14 cellular contexts compared by ENCODE assay signal in the genomic region with DNA sequence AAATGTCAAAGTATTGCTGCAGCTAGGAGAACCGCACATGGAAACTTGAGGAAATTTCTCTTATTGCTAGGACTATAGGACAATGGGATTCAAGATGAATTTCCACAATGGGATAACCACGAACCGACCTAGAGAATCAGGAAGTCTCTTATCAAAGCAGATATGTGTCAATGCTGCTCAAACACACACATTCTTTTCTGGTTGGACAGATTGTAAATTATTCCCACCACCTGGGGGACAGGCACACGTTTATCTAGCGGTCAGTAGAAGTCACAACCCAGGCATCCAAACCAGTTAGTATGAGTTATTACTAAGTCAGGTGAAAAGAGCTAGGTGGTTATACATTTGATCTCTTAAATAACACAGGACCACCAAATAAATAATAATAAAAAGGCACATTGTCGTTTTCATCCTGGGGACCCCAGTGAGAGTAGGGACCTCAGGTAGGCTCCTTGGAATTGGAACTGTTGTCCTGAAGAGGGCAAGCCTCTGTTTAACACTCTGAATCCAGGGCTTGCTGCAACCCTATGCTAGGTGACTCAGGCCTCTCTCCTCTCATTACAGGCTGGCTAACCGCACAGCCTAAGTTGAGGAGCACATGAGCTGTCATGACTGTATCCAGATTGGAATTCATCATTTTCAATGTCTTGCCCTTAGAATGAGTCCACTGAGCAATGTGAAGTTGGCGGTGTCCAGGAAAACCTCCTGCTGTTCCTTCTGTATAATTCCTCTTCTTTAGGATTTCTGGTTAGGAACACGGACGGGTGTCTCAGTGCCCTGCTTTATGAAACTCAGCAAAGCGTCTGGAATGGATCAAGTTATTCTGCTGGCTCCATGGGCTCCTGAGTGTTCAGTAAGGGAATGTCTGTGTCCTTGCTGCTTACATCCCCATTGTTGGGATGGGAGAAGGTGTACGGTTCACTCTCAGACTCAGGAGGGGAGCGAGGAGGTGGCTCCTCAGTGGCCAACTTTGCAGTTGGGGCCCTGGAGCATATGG. TPM values are rescaled to one million over a fixed set of nuclear protein-coding genes. Genes with fewer than 3 reads are reported as not detected.
DNase-seq lines count a peak whose midpoint lies in the region; ATAC-seq and TF ChIP-seq lines count a peak whose summit lies in the region.
"Had no signal": no experiment of that assay in that cellular context is flagged by ENCODE, and none has a peak within 500 bp of the region (broad histone marks: within the 10 kb centered on the region; RNA-seq: fewer than 3 reads in every experiment).

No MANE protein-coding gene starts in this region.

- no peak for TF ChIP-seq CTCF in GM13977 (IDR thresholded peaks at IDR 0.05; ENCODE audit: extremely low read depth, insufficient read depth, missing control alignments)

- H3K4me3 ChIP-seq in skeletal muscle satellite cell (ENCODE audit: low read length) (no peak overlapping the region), aorta (ENCODE audit: low read length in 2 of 2) (no peak overlapping the region)
- H3K4me3 ChIP-seq: dorsolateral prefrontal cortex had no signal

- DNase-seq in GM03348 (ENCODE audit: low spot score) (peak; percentile 90), RKO (ENCODE audit: low spot score) (peak; percentile 86), fibroblast of gingiva (ENCODE audit: low read depth) (peak; percentile 72), superior temporal gyrus (ENCODE audit: extremely low spot score) (no peak), GM13977 (ENCODE audit: low spot score) (no peak), aorta (no peak)
- DNase-seq in stimulated activated naive CD4-positive, alpha-beta T cell (lab: John Stamatoyannopoulos, UW), result no peak
- DNase-seq: activated CD8-positive, alpha-beta T cell treated with anti-CD3 and anti-CD28 coated beads for 36 hours; activated naive CD4-positive, alpha-beta T cell treated with anti-CD3 and anti-CD28 coated beads for 36 hours; dorsolateral prefrontal cortex; Kasumi-1; NCI-H2171 treated with DMSO at 0.1 percent for 48 hours had no signal

- no peak for ATAC-seq in aorta (ENCODE audit: low FRiP score)
- ATAC-seq: activated CD8-positive, alpha-beta T cell treated with anti-CD3 and anti-CD28 coated beads for 36 hours had no signal

- H3K4me2 ChIP-seq in skeletal muscle satellite cell (ENCODE audit: low read length), result peak overlapping the region; percentile 22

- in situ Hi-C loops in GM13977 (cut with MboI; ENCODE audit: low pct_unique_long_range_greater_than_20kb, low sequenced_read_pairs, unreplicated experiment), result no loop called here

- H3K36me3 ChIP-seq in skeletal muscle satellite cell (ENCODE audit: insufficient read depth, low read length), result no peaks in the 10 kb centered on the region
- no peaks in the 10 kb centered on the region for H3K36me3 ChIP-seq in aorta (ENCODE audit: control insufficient read depth in 1 of 2, insufficient read depth in 2 of 2, low read length in 1 of 2)

- peaks cover 31% of the 10 kb centered on the region for H3K4me1 ChIP-seq in skeletal muscle satellite cell (ENCODE audit: control insufficient read depth, insufficient read depth, low read length)
- peaks cover 0 to 5% of the 10 kb centered on the region in 2 donors for H3K4me1 ChIP-seq in aorta (ENCODE audit: control insufficient read depth in 1 of 2, insufficient read depth in 2 of 2, low read length in 2 of 2)

- no peak overlapping the region for H3K27ac ChIP-seq in aorta (ENCODE audit: low read depth in 1 of 2, low read length in 2 of 2)
- H3K27ac ChIP-seq: dorsolateral prefrontal cortex had no signal

- H3K27me3 ChIP-seq in skeletal muscle satellite cell (ENCODE audit: control insufficient read depth, insufficient read depth, low read length) (no peaks in the 10 kb centered on the region), aorta (ENCODE audit: control insufficient read depth in 1 of 2, insufficient read depth in 2 of 2, low read length in 1 of 2) (no peaks in the 10 kb centered on the region)
- H3K27me3 ChIP-seq: dorsolateral prefrontal cortex had no signal

- H3K9me3 ChIP-seq in skeletal muscle satellite cell (replicated peaks; ENCODE audit: low read length) (no peaks in the 10 kb centered on the region), aorta (ENCODE audit: control insufficient read depth, low read length) (no peaks in the 10 kb centered on the region)

- intact Hi-C loops in aorta (cut with DNase I), result loop anchor here in 1 of 2 donors (5.0 kb wide), 1 partner anchor 38 kb away; no protein-coding TSS in a partner anchor

- WGBS in aorta, 2 donors, result 84 to 85% methylated on average over 13 of the region's 13 CpGs

- H3K9ac ChIP-seq in skeletal muscle satellite cell (ENCODE audit: low read depth, low read length), result no peak overlapping the region

RNA-seq across cellular contexts. Expression of gene CLEC3B, which starts 59.0 kb away (rescaled TPM):
- total RNA-seq in skeletal muscle satellite cell (2012; rRNA removed), result 23.8 and 88.9 TPM in 2 replicates
- total RNA-seq in aorta, result 100 to 1,000 TPM in 1 of 2 donors, 10 to 100 TPM in 1; 96.9 to 109 TPM
- polyA plus RNA-seq in aorta, result 100 to 1,000 TPM in 1 of 2 donors, 10 to 100 TPM in 1; 69.1 to 177 TPM
- total RNA-seq: activated CD8-positive, alpha-beta T cell treated with anti-CD3 and anti-CD28 coated beads for 36 hours; activated naive CD4-positive, alpha-beta T cell treated with anti-CD3 and anti-CD28 coated beads for 36 hours; progenitor cell of endocrine pancreas had no signal

Comparison
In these comparisons a context has a peak if more than half of its experiments do, and no peak if none do; other contexts are left out.
1. DNase-seq: peak in GM03348 (single experiment), RKO (single experiment) and fibroblast of gingiva (single experiment); none in superior temporal gyrus (single experiment), GM13977 (single experiment), stimulated activated naive CD4-positive, alpha-beta T cell (0 of 6) and aorta (0 of 2).